ENCODE assay signal across 24 cellular contexts in genomic region chr3:118228151-118228550, GRCh38.
"Had no signal": no experiment of that assay in that cellular context is flagged by ENCODE, and none has a peak within 500 bp of the region (broad histone marks: within the 10 kb centered on the region; RNA-seq: fewer than 3 reads in every experiment).

No MANE protein-coding gene starts in this region.

- H3K4me1 ChIP-seq: left ventricle myocardium inferior, prostate gland, suprapubic skin, tibial artery, upper lobe of right lung had no signal

- ATAC-seq: mucosa of descending colon; naive thymus-derived CD4-positive, alpha-beta T cell; natural killer cell treated with Interleukin-12 subunit alpha and Interleukin-12 subunit beta and Interleukin-15 and Interleukin-18, amount 100 ng/mL, for 72 hours; right cardiac atrium; sciatic nerve; upper lobe of right lung had no signal

- DNase-seq: islet precursor cell; left ventricle myocardium inferior; midbrain; mucosa of descending colon; naive thymus-derived CD4-positive, alpha-beta T cell; ovary; retina; right cardiac atrium; stimulated activated CD4-positive, alpha-beta T cell treated with anti-CD3 and anti-CD28 coated beads, Interleukin-12 subunit alpha, Interleukin-12 subunit beta, amount 100 ng/mL, for 4 hours; stimulated activated CD4-positive, alpha-beta T cell treated with anti-CD3 and anti-CD28 coated beads, Interleukin-15, amount 100 ng/mL, for 24 hours; stimulated activated CD4-positive, alpha-beta T cell treated with anti-CD3 and anti-CD28 coated beads, Interleukin-2, amount 100 ng/mL, for 24 hours; stimulated activated CD4-positive, alpha-beta T cell treated with anti-CD3 and anti-CD28 coated beads, Interleukin-4, amount 100 ng/mL, for 1 hour; stimulated activated naive CD4-positive, alpha-beta T cell; tibial artery; trophoblast cell; upper lobe of right lung had no signal

- H3K27ac ChIP-seq: hepatocyte, left ventricle myocardium inferior, ovary, prostate gland, skin epidermis, suprapubic skin, thoracic aorta, tibial artery, upper lobe of right lung had no signal

- H3K27me3 ChIP-seq: hepatocyte, ovary, suprapubic skin, tibial artery, upper lobe of right lung had no signal

- H3K4me3 ChIP-seq: hepatocyte, left ventricle myocardium inferior, lung, mucosa of descending colon, ovary, prostate gland, skin epidermis, suprapubic skin, thoracic aorta, tibial artery, upper lobe of right lung had no signal

- H3K36me3 ChIP-seq: left ventricle myocardium inferior, ovary, prostate gland, suprapubic skin, thoracic aorta, tibial artery, upper lobe of right lung had no signal

- H3K9me3 ChIP-seq: mucosa of descending colon, ovary, prostate gland, thoracic aorta, tibial artery, upper lobe of right lung had no signal
